ENCODE assay signal across 19 cellular contexts in genomic region chr1:92123868-92124267, GRCh38. TPM values are rescaled to one million over a fixed set of nuclear protein-coding genes. Genes with fewer than 3 reads are reported as not detected.
A peak's percentile ranks its signal among the peaks of the same experiment; 100 is the strongest.
DNase-seq lines count a peak whose midpoint lies in the region; ATAC-seq, FAIRE-seq and TF ChIP-seq lines count a peak whose summit lies in the region.
"Had no signal": no experiment of that assay in that cellular context is flagged by ENCODE, and none has a peak within 500 bp of the region (broad histone marks: within the 10 kb centered on the region; RNA-seq: fewer than 3 reads in every experiment).

No MANE protein-coding gene starts in this region.

- no peaks in the 10 kb centered on the region for H3K27me3 Mint-ChIP-seq in activated T-cell treated with anti-CD3 and anti-CD28 coated beads, Interleukin-2, amount 50 U/mL, for 72 hours (ENCODE audit: low read depth)
- H3K27me3 Mint-ChIP-seq in activated CD8-positive, alpha-beta T cell treated with anti-CD3 and anti-CD28 coated beads, Interleukin-2, amount 10 ng/mL, durations not matched to agents 7 days and 5 days (ENCODE audit: low read depth): no peaks in the 10 kb centered on the region
- H3K27me3 Mint-ChIP-seq: CD8-positive, alpha-beta memory T cell had no signal

- peak overlapping the region; percentile 38 to 80 for H3K4me3 Mint-ChIP-seq in activated T-cell treated with anti-CD3 and anti-CD28 coated beads, Interleukin-2, amount 50 U/mL, for 72 hours
- peak overlapping the region; percentile 15 for H3K4me3 Mint-ChIP-seq in activated CD8-positive, alpha-beta T cell treated with anti-CD3 and anti-CD28 coated beads, Interleukin-2, amount 10 ng/mL, durations not matched to agents 7 days and 5 days
- H3K4me3 Mint-ChIP-seq: CD8-positive, alpha-beta memory T cell; nephron had no signal

- no peaks in the 10 kb centered on the region for H4K20me1 ChIP-seq in HepG2 (ENCODE audit: insufficient read depth, low read length)

- TF ChIP-seq CTCF in HepG2 (CRISPR knock-in tag; IDR thresholded peaks at IDR 0.05): no peak

- TF ChIP-seq POLR2A in HepG2 (IDR thresholded peaks at IDR 0.05; ENCODE audit: insufficient read depth in 1 of 2, low read depth in 2 of 2, low read length in 2 of 2) (no peak), erythroblast (IDR thresholded peaks at IDR 0.05; ENCODE audit: low read length) (no peak)

- no TSS peak for BruUV-seq in HepG2 (replicated peaks; lab: Mats Ljungman, UMichigan)

- no peaks in the 10 kb centered on the region for H3K9me3 Mint-ChIP-seq in activated T-cell treated with anti-CD3 and anti-CD28 coated beads, Interleukin-2, amount 50 U/mL, for 72 hours
- no peaks in the 10 kb centered on the region for H3K9me3 Mint-ChIP-seq in activated CD8-positive, alpha-beta T cell treated with anti-CD3 and anti-CD28 coated beads, Interleukin-2, amount 10 ng/mL, durations not matched to agents 7 days and 5 days (ENCODE audit: insufficient read depth)
- H3K9me3 Mint-ChIP-seq: CD8-positive, alpha-beta memory T cell; immature natural killer cell; nephron had no signal

- no peaks in the 10 kb centered on the region for H3K27me3 ChIP-seq in HepG2 (ENCODE audit: control insufficient read depth in 1 of 2, insufficient read depth in 2 of 2, low read length in 2 of 2)

- intact Hi-C loops in HepG2 (cut with micrococcal nuclease; ENCODE audit: unreplicated experiment): no loop called here

- CTCF ChIA-PET in activated CD8-positive, alpha-beta T cell treated with anti-CD3 and anti-CD28 coated beads, Interleukin-2, amount 10 ng/mL, durations not matched to agents 7 days and 5 days (lab: Charles Lee): interaction anchor here (1.0 kb wide), 1 partner anchor 43 kb away, joined by 4 read pairs; no protein-coding TSS in a partner anchor
- CTCF ChIA-PET in HepG2 (lab: Yijun Ruan, JAX; ENCODE audit: low intra/inter-chr PET ratio, low total read pairs): no interaction called here

- in situ Hi-C loops in HepG2 (cut with HindIII; ENCODE audit: extremely low pct_ligation_motif_present, low pct_unique_long_range_greater_than_20kb): no loop called here

- DNase-seq in activated T-cell treated with anti-CD3 and anti-CD28 coated beads, Interleukin-2, amount 50 U/mL, for 72 hours: no peak
- no peak for DNase-seq in activated T-cell treated with anti-CD3 and anti-CD28 coated beads, Interleukin-2, amount 50 U/mL, for 1 hour
- no peak for DNase-seq in activated CD8-positive, alpha-beta T cell treated with anti-CD3 and anti-CD28 coated beads, Interleukin-2, amount 10 ng/mL, durations not matched to agents 7 days and 5 days
- DNase-seq in HepG2 (ENCODE audit: low spot score) (no peak), erythroblast (lab: John Stamatoyannopoulos, UW) (no peak)
- no peak for DNase-seq in NK-92 treated with Interleukin-12 subunit alpha and Interleukin-12 subunit beta, amount 100 ng/mL, for 24 hours (lab: John Stamatoyannopoulos, UW)
- DNase-seq: CD8-positive, alpha-beta memory T cell; glutamatergic neuron; immature natural killer cell; lower lobe of right lung; MV-4-11; NCI-H2081; NCI-H526; PC-9 had no signal

- TF ChIP-seq RAD21 in HepG2 (CRISPR knock-in tag; IDR thresholded peaks at IDR 0.05): no peak

- 67 to 73% methylated on average over 2 to 3 of the region's 3 CpGs for WGBS in mesodermal cell (ENCODE audit: insufficient coverage in 2 of 2), 2 experiments
- whole genome bisulfite sequencing in HepG2 (ENCODE audit: low lambda C conversion rate): 60% methylated on average over 3 of the region's 3 CpGs

- H3K27ac Mint-ChIP-seq in activated T-cell treated with anti-CD3 and anti-CD28 coated beads, Interleukin-2, amount 50 U/mL, for 72 hours: peak overlapping the region; percentile 87
- no peak overlapping the region for H3K27ac Mint-ChIP-seq in activated CD8-positive, alpha-beta T cell treated with anti-CD3 and anti-CD28 coated beads, Interleukin-2, amount 10 ng/mL, durations not matched to agents 7 days and 5 days
- H3K27ac Mint-ChIP-seq: immature natural killer cell, nephron had no signal

- H3K36me3 Mint-ChIP-seq in activated T-cell treated with anti-CD3 and anti-CD28 coated beads, Interleukin-2, amount 50 U/mL, for 72 hours (ENCODE audit: insufficient read depth in 2 of 2): no peaks in the 10 kb centered on the region
- H3K36me3 Mint-ChIP-seq in activated CD8-positive, alpha-beta T cell treated with anti-CD3 and anti-CD28 coated beads, Interleukin-2, amount 10 ng/mL, durations not matched to agents 7 days and 5 days (ENCODE audit: low read depth): no peaks in the 10 kb centered on the region

- H3K79me2 ChIP-seq in HepG2 (ENCODE audit: insufficient read depth, low read length): no peaks in the 10 kb centered on the region

- H3K36me3 ChIP-seq in KOPT-K1 (ENCODE audit: insufficient read depth, low read length) (no peaks in the 10 kb centered on the region), mesodermal cell (ENCODE audit: control insufficient read depth, insufficient read depth, low read length) (no peaks in the 10 kb centered on the region), HepG2 (replicated peaks in 1 of 2; ENCODE audit: control insufficient read depth in 1 of 2, insufficient read depth in 2 of 2, low read length in 2 of 2) (no peaks in the 10 kb centered on the region)
- H3K36me3 ChIP-seq: lower lobe of right lung had no signal

- TF ChIP-seq EP300 in HepG2 (IDR thresholded peaks at IDR 0.05; ENCODE audit: low read depth in 2 of 2, low read length in 2 of 2) (no peak), HepG2 (CRISPR knock-in tag; IDR thresholded peaks at IDR 0.05; ENCODE audit: borderline replicate concordance) (no peak)

- H3K9me3 ChIP-seq in KOPT-K1 (ENCODE audit: insufficient read depth, low read length, poor library complexity, severe bottlenecking): no peaks in the 10 kb centered on the region
- H3K9me3 ChIP-seq in mesodermal cell (ENCODE audit: control insufficient read depth, low read length): no peaks in the 10 kb centered on the region
- H3K9me3 ChIP-seq in HepG2 (ENCODE audit: low read length): no peaks in the 10 kb centered on the region
- H3K9me3 ChIP-seq: lower lobe of right lung had no signal

- no peak for FAIRE-seq in HepG2 (lab: Jason Lieb, UNC)

- H3K4me3 ChIP-seq in mesodermal cell (ENCODE audit: extremely low read depth, insufficient read depth, low read length, poor library complexity, severe bottlenecking): no peak overlapping the region
- H3K4me3 ChIP-seq in HepG2 (replicated peaks in 1 of 3; ENCODE audit: insufficient read depth in 1 of 3, low read depth in 2 of 3, low read length in 3 of 3): no peak overlapping the region
- H3K4me3 ChIP-seq: lower lobe of right lung, PC-9 had no signal

- peak overlapping the region; percentile 48 for H3K27ac ChIP-seq in KOPT-K1 (ENCODE audit: low read depth, low read length, poor library complexity, severe bottlenecking)
- peak overlapping the region; percentile 26 for H3K27ac ChIP-seq in mesodermal cell (ENCODE audit: low read depth, low read length, severe bottlenecking)
- H3K27ac ChIP-seq in HepG2 (ENCODE audit: extremely low read length, insufficient read depth, low read length): no peak overlapping the region
- H3K27ac ChIP-seq: lower lobe of right lung, PC-9, VCaP had no signal

- peaks cover 18% of the 10 kb centered on the region for H3K4me1 Mint-ChIP-seq in activated T-cell treated with anti-CD3 and anti-CD28 coated beads, Interleukin-2, amount 50 U/mL, for 72 hours (ENCODE audit: low read depth)
- peaks cover 6% of the 10 kb centered on the region for H3K4me1 Mint-ChIP-seq in activated CD8-positive, alpha-beta T cell treated with anti-CD3 and anti-CD28 coated beads, Interleukin-2, amount 10 ng/mL, durations not matched to agents 7 days and 5 days (ENCODE audit: low read depth)
- H3K4me1 Mint-ChIP-seq: nephron had no signal

- POLR2A ChIA-PET in activated CD8-positive, alpha-beta T cell treated with anti-CD3 and anti-CD28 coated beads, Interleukin-2, amount 10 ng/mL, durations not matched to agents 7 days and 5 days (lab: Charles Lee): no interaction called here
- POLR2A ChIA-PET in HepG2 (lab: Yijun Ruan, JAX): no interaction called here

- H3K4me1 ChIP-seq in mesodermal cell (ENCODE audit: control insufficient read depth, insufficient read depth, low read length, poor library complexity, severe bottlenecking) (peaks cover 13% of the 10 kb centered on the region), HepG2 (ENCODE audit: insufficient read depth, low read length) (no peaks in the 10 kb centered on the region)
- H3K4me1 ChIP-seq: lower lobe of right lung had no signal

- ATAC-seq in activated T-cell treated with anti-CD3 and anti-CD28 coated beads, Interleukin-2, amount 50 U/mL, for 72 hours (replicated peaks in 1 of 2): peak; percentile 44 to 45
- peak; percentile 39 for ATAC-seq in activated CD8-positive, alpha-beta T cell treated with anti-CD3 and anti-CD28 coated beads, Interleukin-2, amount 10 ng/mL, durations not matched to agents 7 days and 5 days
- ATAC-seq in HepG2: no peak
- ATAC-seq: esophagus mucosa, lower lobe of right lung had no signal

- no peak overlapping the region for H3K9ac ChIP-seq in HepG2 (ENCODE audit: insufficient read depth, low read depth, low read length)

- no peak overlapping the region for H2AFZ ChIP-seq in HepG2 (ENCODE audit: low read length)
- H2AFZ ChIP-seq: PC-9 had no signal

- H3K4me2 ChIP-seq in HepG2 (ENCODE audit: low read depth, low read length): no peak overlapping the region
- H3K4me2 ChIP-seq: PC-9 had no signal

RNA-seq across cellular contexts. Expression of gene BTBD8, which starts 43.7 kb away (rescaled TPM):
- total RNA-seq in activated T-cell treated with anti-CD3 and anti-CD28 coated beads, Interleukin-2, amount 50 U/mL, for 72 hours: 1 to 10 TPM; 3.1 to 3.3 TPM
- 1 to 10 TPM; 1.5 to 1.6 TPM for total RNA-seq in activated CD8-positive, alpha-beta T cell treated with anti-CD3 and anti-CD28 coated beads, Interleukin-2, amount 10 ng/mL, durations not matched to agents 7 days and 5 days
- 3.4 TPM for polyA plus RNA-seq in mesodermal cell (2013, experiment 1 of 2)
- polyA plus RNA-seq in mesodermal cell (2013, experiment 2 of 2): 4.0 TPM
- 1.8 TPM in 2 replicates for total RNA-seq in HepG2 (2016; rRNA removed; fragmentation: Illumina TruSeq; extraction: Trizol)
- 0.91 and 1.3 TPM in 2 replicates for total RNA-seq in HepG2 (2016; cell fraction: cytosol; rRNA removed; fragmentation: Illumina TruSeq; extraction: Trizol; ENCODE audit: low read depth)
- 1.4 and 1.6 TPM in 2 replicates for total RNA-seq in HepG2 (2016; cell fraction: insoluble cytoplasmic fraction; rRNA removed; fragmentation: Illumina TruSeq; extraction: Trizol)
- 0.76 and 0.83 TPM in 2 replicates for total RNA-seq in HepG2 (2016; cell fraction: membrane; rRNA removed; fragmentation: Illumina TruSeq; extraction: Trizol)
- total RNA-seq in HepG2 (2016; cell fraction: nucleus; rRNA removed; fragmentation: Illumina TruSeq; extraction: Trizol): 2.5 and 2.8 TPM in 2 replicates
- 0.35 and 0.41 TPM in 2 replicates for polyA plus RNA-seq in HepG2 (2011; rRNA removed)
- polyA plus RNA-seq in HepG2 (2011; cell fraction: cytosol; rRNA removed): 0.15 and 0.37 TPM in 2 replicates
- polyA plus RNA-seq in HepG2 (2011; cell fraction: nucleus; rRNA removed): 0.73 and 0.92 TPM in 2 replicates
- polyA plus RNA-seq in HepG2 (2012): 0.97 and 0.98 TPM in 2 replicates
- polyA plus RNA-seq in HepG2 (2016; cell fraction: cytosol; fragmentation: Illumina TruSeq; extraction: Trizol; ENCODE audit: low read depth): 0.05 TPM in 1 of 2 replicates, not detected in the other
- 0.59 and 1.1 TPM in 2 replicates for polyA plus RNA-seq in HepG2 (2016; cell fraction: insoluble cytoplasmic fraction; fragmentation: Illumina TruSeq; extraction: Trizol; ENCODE audit: low read depth)
- 0.03 and 0.07 TPM in 2 replicates for polyA plus RNA-seq in HepG2 (2016; cell fraction: membrane; fragmentation: Illumina TruSeq; extraction: Trizol; ENCODE audit: low read depth)
- polyA plus RNA-seq in HepG2 (2016; cell fraction: nucleus; fragmentation: Illumina TruSeq; extraction: Trizol; ENCODE audit: insufficient read depth, low read depth): 1.9 and 2.1 TPM in 2 replicates
- polyA minus RNA-seq in HepG2 (2011; rRNA and poly(A)+ RNA removed; ENCODE audit: low replicate concordance): 0.19 and 0.90 TPM in 2 replicates
- polyA minus RNA-seq in HepG2 (2011; cell fraction: cytosol; rRNA and poly(A)+ RNA removed): 1.1 and 2.0 TPM in 2 replicates
- polyA minus RNA-seq in HepG2 (2011; cell fraction: nucleus; rRNA and poly(A)+ RNA removed): 4.9 and 5.3 TPM in 2 replicates

RNA-seq across cellular contexts. Expression of gene SETSIP, which starts 48.7 kb away (rescaled TPM):
- not detected for total RNA-seq in activated T-cell treated with anti-CD3 and anti-CD28 coated beads, Interleukin-2, amount 50 U/mL, for 72 hours
- under 1 TPM in 1 of 2 experiments, not detected in 1; 0.55 TPM for total RNA-seq in activated CD8-positive, alpha-beta T cell treated with anti-CD3 and anti-CD28 coated beads, Interleukin-2, amount 10 ng/mL, durations not matched to agents 7 days and 5 days
- not detected for polyA plus RNA-seq in mesodermal cell (2013, experiment 1 of 2)
- not detected for polyA plus RNA-seq in mesodermal cell (2013, experiment 2 of 2)
- total RNA-seq in HepG2 (2016; rRNA removed; fragmentation: Illumina TruSeq; extraction: Trizol): not detected in 2 replicates
- not detected in 2 replicates for total RNA-seq in HepG2 (2016; cell fraction: cytosol; rRNA removed; fragmentation: Illumina TruSeq; extraction: Trizol; ENCODE audit: low read depth)
- total RNA-seq in HepG2 (2016; cell fraction: insoluble cytoplasmic fraction; rRNA removed; fragmentation: Illumina TruSeq; extraction: Trizol): 0.13 TPM in 1 of 2 replicates, not detected in the other
- total RNA-seq in HepG2 (2016; cell fraction: membrane; rRNA removed; fragmentation: Illumina TruSeq; extraction: Trizol): 0.22 TPM in 1 of 2 replicates, not detected in the other
- total RNA-seq in HepG2 (2016; cell fraction: nucleus; rRNA removed; fragmentation: Illumina TruSeq; extraction: Trizol): not detected in 2 replicates
- 0.08 TPM in 1 of 2 replicates, not detected in the other for polyA plus RNA-seq in HepG2 (2011; rRNA removed)
- polyA plus RNA-seq in HepG2 (2011; cell fraction: cytosol; rRNA removed): not detected in 2 replicates
- not detected in 2 replicates for polyA plus RNA-seq in HepG2 (2011; cell fraction: nucleus; rRNA removed)
- polyA plus RNA-seq in HepG2 (2012): 0.19 and 0.57 TPM in 2 replicates
- polyA plus RNA-seq in HepG2 (2016; cell fraction: cytosol; fragmentation: Illumina TruSeq; extraction: Trizol; ENCODE audit: low read depth): not detected in 2 replicates
- not detected in 2 replicates for polyA plus RNA-seq in HepG2 (2016; cell fraction: insoluble cytoplasmic fraction; fragmentation: Illumina TruSeq; extraction: Trizol; ENCODE audit: low read depth)
- polyA plus RNA-seq in HepG2 (2016; cell fraction: membrane; fragmentation: Illumina TruSeq; extraction: Trizol; ENCODE audit: low read depth): not detected in 2 replicates
- polyA plus RNA-seq in HepG2 (2016; cell fraction: nucleus; fragmentation: Illumina TruSeq; extraction: Trizol; ENCODE audit: insufficient read depth, low read depth): not detected in 2 replicates
- not detected in 2 replicates for polyA minus RNA-seq in HepG2 (2011; rRNA and poly(A)+ RNA removed; ENCODE audit: low replicate concordance)
- not detected in 2 replicates for polyA minus RNA-seq in HepG2 (2011; cell fraction: cytosol; rRNA and poly(A)+ RNA removed)
- polyA minus RNA-seq in HepG2 (2011; cell fraction: nucleus; rRNA and poly(A)+ RNA removed): not detected in 2 replicates
- total RNA-seq: esophagus mucosa, lower lobe of right lung, PC-9 had no signal
- polyA plus RNA-seq: CD8-positive, alpha-beta memory T cell; immature natural killer cell had no signal
